Comparison of ENCODE assay signal across 10 cellular contexts in the genomic region with DNA sequence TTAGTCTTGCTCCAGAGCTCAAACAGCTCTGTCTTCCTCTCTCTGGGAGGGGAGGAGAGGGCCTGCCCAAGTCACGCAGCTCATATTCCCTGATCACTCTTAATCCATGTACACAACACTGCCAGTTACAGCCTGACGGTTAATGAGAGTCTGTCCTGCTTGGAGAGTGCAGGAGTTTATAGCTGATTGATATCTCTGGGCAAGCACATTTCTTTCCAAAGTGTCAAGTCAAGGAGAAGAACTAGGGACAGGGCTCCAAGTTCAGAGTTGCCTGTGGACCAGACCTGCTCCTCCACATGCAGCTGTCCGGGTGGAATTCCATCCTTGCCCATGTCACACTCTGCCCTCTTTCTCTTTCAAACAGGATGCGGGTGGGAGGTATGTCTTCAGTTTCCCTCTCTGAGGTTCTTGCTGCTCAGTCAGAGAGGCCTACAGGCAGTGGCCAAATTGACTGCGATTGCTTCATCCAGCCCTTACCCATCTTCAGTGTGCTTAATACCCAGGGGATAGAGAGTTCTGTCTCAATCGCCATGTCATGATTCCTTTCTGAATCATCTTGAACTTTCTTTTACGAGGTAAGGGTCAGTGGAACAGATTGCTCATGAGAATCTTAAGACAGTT. TPM values are rescaled to one million over a fixed set of nuclear protein-coding genes. Genes with fewer than 3 reads are reported as not detected.
DNase-seq lines count a peak whose midpoint lies in the region; ATAC-seq and TF ChIP-seq lines count a peak whose summit lies in the region.
"Had no signal": no experiment of that assay in that cellular context is flagged by ENCODE, and none has a peak within 500 bp of the region (broad histone marks: within the 10 kb centered on the region; RNA-seq: fewer than 3 reads in every experiment).

No MANE protein-coding gene starts in this region.

- TF ChIP-seq CTCF in fibroblast of pulmonary artery (IDR thresholded peaks at IDR 0.05; ENCODE audit: low read length, missing control alignments) (no peak), gastrocnemius medialis (IDR thresholded peaks at IDR 0.05 in 4 of 5, conservative IDR thresholded peaks at IDR 0.05 in 1 of 5) (no peak)

- H3K4me3 ChIP-seq in fibroblast of pulmonary artery (replicated peaks; ENCODE audit: low read depth, low read length) (no peak overlapping the region), gastrocnemius medialis (no peak overlapping the region)

- DNase-seq in EH (ENCODE audit: low read depth) = peak; percentile 99
- peak; percentile 75 for DNase-seq in NOMO-1 treated with dmso at 0.1 percent for 144 hours (lab: John Stamatoyannopoulos, UW; ENCODE audit: unreplicated experiment)
- peak; percentile 55 for DNase-seq in fibroblast of pulmonary artery (ENCODE audit: low read depth)
- peak; percentile 39 to 73 for DNase-seq in gastrocnemius medialis
- no peak for DNase-seq in central memory CD4-positive, alpha-beta T cell
- DNase-seq in ureter (ENCODE audit: low spot score) = no peak
- no peak for DNase-seq in DMS153 treated with DMSO at 0.1 percent for 48 hours (lab: John Stamatoyannopoulos, UW; ENCODE audit: unreplicated experiment)
- DNase-seq: cerebellar nuclear complex, NCI-H526 treated with DMSO at 0.1 percent for 48 hours had no signal

- H3K36me3 ChIP-seq in gastrocnemius medialis = no peaks in the 10 kb centered on the region

- no peak for TF ChIP-seq POLR2A in gastrocnemius medialis (IDR thresholded peaks at IDR 0.05)

- ATAC-seq in gastrocnemius medialis (peak; percentile 71 to 81), GM21360 (IDR thresholded peaks at IDR 0.05; ENCODE audit: unreplicated experiment) (no peak)

- H3K27ac ChIP-seq in gastrocnemius medialis = peak overlapping the region; percentile 25 to 64 (median 45)

- H3K27me3 ChIP-seq in gastrocnemius medialis = no peaks in the 10 kb centered on the region

- peaks cover 4 to 39% of the 10 kb centered on the region in 2 donors for H3K4me1 ChIP-seq in gastrocnemius medialis

- in situ Hi-C loops in gastrocnemius medialis (cut with MboI; ENCODE audit: low sequenced_read_pairs in 4 of 4) = loop anchor here in 3 of 4 donors (5.0 to 10.0 kb wide), 2 partner anchors 133 to 135 kb away; no protein-coding TSS in a partner anchor

- intact Hi-C loops in gastrocnemius medialis (cut with DNase I; ENCODE audit: low total_unique reads) = loop anchor here (2.0 kb wide), 1 partner anchor 137 kb away; no protein-coding TSS in a partner anchor

- no peaks in the 10 kb centered on the region for H3K9me3 ChIP-seq in gastrocnemius medialis

RNA-seq across cellular contexts. Expression of gene GALNT12, which starts 54.5 kb away (rescaled TPM):
- total RNA-seq in gastrocnemius medialis (1 to 10 TPM in 2 of 4 donors, under 1 TPM in 2; 0.55 to 1.6 (median 1.1) TPM), ureter (38.5 TPM)

Comparison
In these comparisons a context has a peak if more than half of its experiments do, and no peak if none do; other contexts are left out.
1. DNase-seq: peak in EH (single experiment), NOMO-1 treated with dmso at 0.1 percent for 144 hours (single experiment), fibroblast of pulmonary artery (single experiment) and gastrocnemius medialis (2 of 2); none in central memory CD4-positive, alpha-beta T cell (single experiment), ureter (single experiment) and DMS153 treated with DMSO at 0.1 percent for 48 hours (single experiment).
2. RNA of gene GALNT12, which starts 54.5 kb away (total RNA-seq): 38.5 TPM in ureter (single experiment); 0.55 to 1.6 TPM in gastrocnemius medialis; every median in the first group is over 10 times any median in the second.